ENCODE assay signal across 28 cellular contexts in the genomic region with DNA sequence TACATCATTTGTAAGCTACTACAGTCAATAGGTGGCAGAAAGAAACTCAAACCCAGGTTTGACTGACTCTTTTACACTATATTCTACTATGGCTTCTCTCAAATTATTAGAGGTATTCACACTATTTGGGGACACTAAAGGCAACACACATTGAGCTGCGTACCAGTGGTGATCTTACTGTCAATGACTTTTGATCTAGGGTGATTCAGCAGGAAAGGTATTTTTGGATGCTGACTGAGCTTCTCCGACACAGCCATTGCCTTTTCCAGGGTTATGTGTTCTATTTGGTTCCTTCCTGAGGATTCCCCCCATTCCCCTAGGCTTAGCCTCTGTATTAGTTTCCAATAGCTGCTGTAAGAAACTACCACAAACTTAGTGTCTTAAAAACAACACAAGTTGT.
"Had no signal": no experiment of that assay in that cellular context is flagged by ENCODE, and none has a peak within 500 bp of the region (broad histone marks: within the 10 kb centered on the region; RNA-seq: fewer than 3 reads in every experiment).

No MANE protein-coding gene starts in this region.

- H3K4me3 Mint-ChIP-seq: activated CD4-positive, alpha-beta memory T cell treated with anti-CD3 and anti-CD28 coated beads for 36 hours; activated CD4-positive, alpha-beta T cell treated with anti-CD3 and anti-CD28 coated beads for 36 hours; activated CD4-positive, alpha-beta T cell treated with anti-CD3 and anti-CD28 coated beads, Interleukin-2, amount 10 ng/mL, durations not matched to agents 24 days and 14 days; activated CD8-positive, alpha-beta memory T cell treated with anti-CD3 and anti-CD28 coated beads, Interleukin-2, amount 10 ng/mL, durations not matched to agents 7 days and 5 days; activated CD8-positive, alpha-beta T cell treated with anti-CD3 and anti-CD28 coated beads, Interleukin-2, amount 10 ng/mL, durations not matched to agents 7 days and 5 days; activated naive CD4-positive, alpha-beta T cell treated with anti-CD3 and anti-CD28 coated beads, Interleukin-2, amount 10 ng/mL, durations not matched to agents 7 days and 5 days; activated naive CD8-positive, alpha-beta T cell treated with anti-CD3 and anti-CD28 coated beads, Interleukin-2, amount 10 ng/mL, durations not matched to agents 7 days and 5 days; activated T-cell treated with anti-CD3 and anti-CD28 coated beads, Interleukin-2, amount 50 U/mL, for 72 hours; central memory CD8-positive, alpha-beta T cell; dendritic cell treated with granulocyte-macrophage colony-stimulating factor and Interleukin-4, amounts not matched to agents 40 ng/mL and 50 ng/mL, for 4 days; effector memory CD8-positive, alpha-beta T cell had no signal

- H3K27ac Mint-ChIP-seq: activated CD4-positive, alpha-beta memory T cell treated with anti-CD3 and anti-CD28 coated beads for 36 hours; activated CD4-positive, alpha-beta T cell treated with anti-CD3 and anti-CD28 coated beads for 36 hours; activated CD4-positive, alpha-beta T cell treated with anti-CD3 and anti-CD28 coated beads, Interleukin-2, amount 10 ng/mL, durations not matched to agents 24 days and 14 days; activated CD8-positive, alpha-beta memory T cell treated with anti-CD3 and anti-CD28 coated beads, Interleukin-2, amount 10 ng/mL, durations not matched to agents 7 days and 5 days; activated CD8-positive, alpha-beta T cell treated with anti-CD3 and anti-CD28 coated beads, Interleukin-2, amount 10 ng/mL, durations not matched to agents 7 days and 5 days; activated naive CD4-positive, alpha-beta T cell treated with anti-CD3 and anti-CD28 coated beads, Interleukin-2, amount 10 ng/mL, durations not matched to agents 7 days and 5 days; activated naive CD4-positive, alpha-beta T cell treated with anti-CD3 and anti-CD28 coated beads, Interleukin-2, amount 50 U/mL, for 72 hours; activated naive CD8-positive, alpha-beta T cell treated with anti-CD3 and anti-CD28 coated beads, Interleukin-2, amount 10 ng/mL, durations not matched to agents 7 days and 5 days; activated T-cell treated with anti-CD3 and anti-CD28 coated beads, Interleukin-2, amount 50 U/mL, for 72 hours; dendritic cell treated with granulocyte-macrophage colony-stimulating factor and Interleukin-4, amounts not matched to agents 40 ng/mL and 50 ng/mL, for 4 days had no signal

- H3K27me3 ChIP-seq: ascending aorta, brain microvascular endothelial cell, esophagus muscularis mucosa, foreskin keratinocyte, gastroesophageal sphincter, heart right ventricle had no signal

- H3K4me1 ChIP-seq: ascending aorta, foreskin keratinocyte had no signal

- DNase-seq: activated CD4-positive, alpha-beta memory T cell treated with anti-CD3 and anti-CD28 coated beads for 36 hours; activated CD4-positive, alpha-beta T cell treated with anti-CD3 and anti-CD28 coated beads for 36 hours; activated CD4-positive, alpha-beta T cell treated with anti-CD3 and anti-CD28 coated beads, Interleukin-2, amount 10 ng/mL, durations not matched to agents 24 days and 14 days; activated CD4-positive, CD25-positive, alpha-beta regulatory T cell; activated CD4-positive, CD25-positive, alpha-beta regulatory T cell treated with anti-CD3 and anti-CD28 coated beads, Interleukin-2, amount 50 U/mL, for 72 hours; activated CD8-positive, alpha-beta memory T cell treated with anti-CD3 and anti-CD28 coated beads, Interleukin-2, amount 10 ng/mL, durations not matched to agents 7 days and 5 days; activated CD8-positive, alpha-beta memory T cell treated with anti-CD3 and anti-CD28 coated beads, Interleukin-2, amount 50 U/mL, for 4 hours; activated CD8-positive, alpha-beta T cell treated with anti-CD3 and anti-CD28 coated beads, Interleukin-2, amount 10 ng/mL, durations not matched to agents 7 days and 5 days; activated gamma-delta T cell; activated naive CD4-positive, alpha-beta T cell; activated naive CD4-positive, alpha-beta T cell treated with anti-CD3 and anti-CD28 coated beads, Interleukin-2, amount 10 ng/mL, durations not matched to agents 7 days and 5 days; activated naive CD8-positive, alpha-beta T cell treated with anti-CD3 and anti-CD28 coated beads, Interleukin-2, amount 10 ng/mL, durations not matched to agents 7 days and 5 days; activated T-cell treated with anti-CD3 and anti-CD28 coated beads, Interleukin-2, amount 50 U/mL, for 1 hour; activated T-cell treated with anti-CD3 and anti-CD28 coated beads, Interleukin-2, amount 50 U/mL, for 72 hours; brain microvascular endothelial cell; effector CD4-positive, alpha-beta T cell; effector memory CD8-positive, alpha-beta T cell; foreskin keratinocyte; heart right ventricle; T-helper 2 cell had no signal

- H3K9me3 ChIP-seq: ascending aorta, esophagus muscularis mucosa, gastroesophageal sphincter, heart right ventricle had no signal

- ATAC-seq: activated CD8-positive, alpha-beta memory T cell treated with anti-CD3 and anti-CD28 coated beads, Interleukin-2, amount 10 ng/mL, durations not matched to agents 7 days and 5 days; activated CD8-positive, alpha-beta T cell treated with anti-CD3 and anti-CD28 coated beads, Interleukin-2, amount 10 ng/mL, durations not matched to agents 7 days and 5 days; effector memory CD8-positive, alpha-beta T cell; foreskin keratinocyte; gastroesophageal sphincter had no signal

- H3K27ac ChIP-seq: ascending aorta, brain microvascular endothelial cell, coronary artery, esophagus muscularis mucosa, foreskin keratinocyte, gastroesophageal sphincter, heart right ventricle had no signal

- H3K36me3 ChIP-seq: brain microvascular endothelial cell had no signal

- H3K27me3 Mint-ChIP-seq: activated CD4-positive, alpha-beta memory T cell treated with anti-CD3 and anti-CD28 coated beads for 36 hours; activated CD4-positive, alpha-beta T cell treated with anti-CD3 and anti-CD28 coated beads for 36 hours; activated CD4-positive, alpha-beta T cell treated with anti-CD3 and anti-CD28 coated beads, Interleukin-2, amount 10 ng/mL, durations not matched to agents 24 days and 14 days; activated CD8-positive, alpha-beta memory T cell treated with anti-CD3 and anti-CD28 coated beads, Interleukin-2, amount 10 ng/mL, durations not matched to agents 7 days and 5 days; activated naive CD4-positive, alpha-beta T cell treated with anti-CD3 and anti-CD28 coated beads, Interleukin-2, amount 10 ng/mL, durations not matched to agents 7 days and 5 days; activated naive CD8-positive, alpha-beta T cell treated with anti-CD3 and anti-CD28 coated beads, Interleukin-2, amount 10 ng/mL, durations not matched to agents 7 days and 5 days; central memory CD8-positive, alpha-beta T cell; dendritic cell treated with granulocyte-macrophage colony-stimulating factor and Interleukin-4, amounts not matched to agents 40 ng/mL and 50 ng/mL, for 4 days; effector memory CD8-positive, alpha-beta T cell had no signal

- FAIRE-seq: bronchial epithelial cell had no signal

- H3K9me3 Mint-ChIP-seq: activated CD4-positive, alpha-beta memory T cell treated with anti-CD3 and anti-CD28 coated beads for 36 hours; activated CD4-positive, alpha-beta T cell treated with anti-CD3 and anti-CD28 coated beads, Interleukin-2, amount 10 ng/mL, durations not matched to agents 24 days and 14 days; activated naive CD4-positive, alpha-beta T cell treated with anti-CD3 and anti-CD28 coated beads, Interleukin-2, amount 10 ng/mL, durations not matched to agents 7 days and 5 days; activated naive CD4-positive, alpha-beta T cell treated with anti-CD3 and anti-CD28 coated beads, Interleukin-2, amount 50 U/mL, for 72 hours; activated naive CD8-positive, alpha-beta T cell treated with anti-CD3 and anti-CD28 coated beads, Interleukin-2, amount 10 ng/mL, durations not matched to agents 7 days and 5 days; activated T-cell treated with anti-CD3 and anti-CD28 coated beads, Interleukin-2, amount 50 U/mL, for 72 hours; central memory CD8-positive, alpha-beta T cell; dendritic cell treated with granulocyte-macrophage colony-stimulating factor and Interleukin-4, amounts not matched to agents 40 ng/mL and 50 ng/mL, for 4 days; effector memory CD8-positive, alpha-beta T cell had no signal

- H3K4me3 ChIP-seq: ascending aorta, coronary artery, esophagus muscularis mucosa, gastroesophageal sphincter, heart right ventricle had no signal

- H3K36me3 Mint-ChIP-seq: activated CD4-positive, alpha-beta memory T cell treated with anti-CD3 and anti-CD28 coated beads for 36 hours; activated CD8-positive, alpha-beta memory T cell treated with anti-CD3 and anti-CD28 coated beads, Interleukin-2, amount 10 ng/mL, durations not matched to agents 7 days and 5 days; activated naive CD4-positive, alpha-beta T cell treated with anti-CD3 and anti-CD28 coated beads, Interleukin-2, amount 10 ng/mL, durations not matched to agents 7 days and 5 days; activated naive CD4-positive, alpha-beta T cell treated with anti-CD3 and anti-CD28 coated beads, Interleukin-2, amount 50 U/mL, for 72 hours had no signal
